In genomic region chr1:152928671-152929070, GRCh38 we compare ENCODE assay signal across 15 cellular contexts. TPM values are rescaled to one million over a fixed set of nuclear protein-coding genes. Genes with fewer than 3 reads are reported as not detected.
A peak's percentile ranks its signal among the peaks of the same experiment; 100 is the strongest.
DNase-seq lines count a peak whose midpoint lies in the region; TF ChIP-seq lines count a peak whose summit lies in the region.
"Had no signal": no experiment of that assay in that cellular context is flagged by ENCODE, and none has a peak within 500 bp of the region (broad histone marks: within the 10 kb centered on the region; RNA-seq: fewer than 3 reads in every experiment).

No MANE protein-coding gene starts in this region.

- H4K20me1 ChIP-seq in mammary epithelial cell (ENCODE audit: insufficient read depth, low read length): no peaks in the 10 kb centered on the region

- CTCF ChIA-PET in Calu3 (lab: Charles Lee) (interaction anchor here (0.6 to 1.0 kb wide), 2 partner anchors 39 to 1212 kb away, joined by 3 to 5 read pairs; no protein-coding TSS in a partner anchor), mammary epithelial cell (lab: Charles Lee; ENCODE audit: low non-redundant PET) (no interaction called here), RWPE1 (lab: Yijun Ruan, JAX) (interaction anchor here (0.6 kb wide), 1 partner anchor 364 kb away, joined by 3 read pairs; no protein-coding TSS in a partner anchor)

- DNase-seq in Calu3: no peak
- peak; percentile 38 for DNase-seq in mammary epithelial cell
- peak; percentile 9 for DNase-seq in fibroblast of peridontal ligament (ENCODE audit: extremely low read depth)
- DNase-seq in renal cortical epithelial cell (ENCODE audit: low read depth): peak; percentile 6
- no peak for DNase-seq in tibial artery
- no peak for DNase-seq in RWPE1 (ENCODE audit: low spot score)
- no peak for DNase-seq in stomach
- DNase-seq: Caco-2; CD8-positive, alpha-beta T cell; DMS79 had no signal

- no peaks in the 10 kb centered on the region for H3K79me2 ChIP-seq in mammary epithelial cell (ENCODE audit: insufficient read depth, low read length)

- no peak overlapping the region for H3K9ac ChIP-seq in mammary epithelial cell (ENCODE audit: insufficient read depth, low read length)

- TF ChIP-seq CTCF in Calu3 (IDR thresholded peaks at IDR 0.05; ENCODE audit: unreplicated experiment): no peak
- no peak for TF ChIP-seq CTCF in mammary epithelial cell (conservative IDR thresholded peaks at IDR 0.05 in 1 of 2, IDR thresholded peaks at IDR 0.05 in 1 of 2; ENCODE audit: extremely low read depth in 1 of 2, insufficient read depth in 1 of 2, low read depth in 1 of 2, low read length in 2 of 2)
- no peak for TF ChIP-seq CTCF in tibial artery (IDR thresholded peaks at IDR 0.05)
- no peak for TF ChIP-seq CTCF in RWPE1 (conservative IDR thresholded peaks at IDR 0.05; ENCODE audit: low read depth)
- no peak for TF ChIP-seq CTCF in stomach (IDR thresholded peaks at IDR 0.05)

- no peaks in the 10 kb centered on the region for H3K27me3 Mint-ChIP-seq in Calu3 (ENCODE audit: unreplicated experiment)

- H3K27me3 ChIP-seq in mammary epithelial cell (ENCODE audit: insufficient read depth, low read length): no peaks in the 10 kb centered on the region
- H3K27me3 ChIP-seq in tibial artery: no peaks in the 10 kb centered on the region
- no peaks in the 10 kb centered on the region for H3K27me3 ChIP-seq in stomach

- no peak overlapping the region for H3K27ac ChIP-seq in mammary epithelial cell (ENCODE audit: insufficient read depth, low read depth, low read length)
- H3K27ac ChIP-seq in tibial artery: no peak overlapping the region
- no peak overlapping the region; the same call in 1 of the 2 replicates for H3K27ac ChIP-seq in RWPE1
- H3K27ac ChIP-seq in stomach: no peak overlapping the region

- intact Hi-C loops in Calu3 (cut with micrococcal nuclease; ENCODE audit: unreplicated experiment) (loop anchor here (5.0 kb wide), 1 partner anchor 276 kb away; no protein-coding TSS in a partner anchor), mammary epithelial cell (cut with micrococcal nuclease) (no loop called here), tibial artery (cut with DNase I; ENCODE audit: low total_unique reads) (no loop called here), stomach (cut with DNase I; ENCODE audit: low total_unique reads) (no loop called here)

- no peak overlapping the region for H3K4me3 Mint-ChIP-seq in Calu3 (ENCODE audit: low read depth, unreplicated experiment)
- H3K4me3 Mint-ChIP-seq: CD14-positive monocyte; CD8-positive, alpha-beta T cell had no signal

- H3K4me1 ChIP-seq in mammary epithelial cell (ENCODE audit: insufficient read depth, low read length) (peaks cover 32% of the 10 kb centered on the region), tibial artery (no peaks in the 10 kb centered on the region), stomach (no peaks in the 10 kb centered on the region)
- H3K4me1 ChIP-seq: Caco-2 had no signal

- H3K9me3 Mint-ChIP-seq in Calu3 (ENCODE audit: low read depth, unreplicated experiment): peaks cover 11% of the 10 kb centered on the region
- H3K9me3 Mint-ChIP-seq: CD14-positive monocyte had no signal

- H3K36me3 ChIP-seq in mammary epithelial cell (ENCODE audit: insufficient read depth, low read length) (no peaks in the 10 kb centered on the region), tibial artery (no peaks in the 10 kb centered on the region), stomach (no peaks in the 10 kb centered on the region)

- TF ChIP-seq POLR2A in stomach (IDR thresholded peaks at IDR 0.05): no peak

- no peak overlapping the region for H2AFZ ChIP-seq in mammary epithelial cell (ENCODE audit: low read depth, low read length)

- no peak for TF ChIP-seq EP300 in stomach (IDR thresholded peaks at IDR 0.05)

- peak overlapping the region; percentile 18 for H3K27ac Mint-ChIP-seq in Calu3 (ENCODE audit: unreplicated experiment)
- H3K27ac Mint-ChIP-seq: CD14-positive monocyte; CD8-positive, alpha-beta T cell had no signal

- WGBS in mammary epithelial cell (ENCODE audit: low coverage, missing lambda C conversion rate): 51% methylated on average over 3 of the region's 3 CpGs
- WGBS in stomach, 5 donors: 32 to 52% (median 42%) methylated on average over 3 of the region's 3 CpGs

- no peaks in the 10 kb centered on the region for H3K36me3 Mint-ChIP-seq in Calu3 (ENCODE audit: insufficient read depth, unreplicated experiment)
- H3K36me3 Mint-ChIP-seq: CD14-positive monocyte; CD8-positive, alpha-beta T cell had no signal

- no peaks in the 10 kb centered on the region for H3K9me3 ChIP-seq in mammary epithelial cell (replicated peaks; ENCODE audit: insufficient read depth, low read length)
- no peaks in the 10 kb centered on the region for H3K9me3 ChIP-seq in tibial artery
- H3K9me3 ChIP-seq in stomach: no peaks in the 10 kb centered on the region
- H3K9me3 ChIP-seq: Caco-2 had no signal

- peaks cover 21% of the 10 kb centered on the region for H3K4me1 Mint-ChIP-seq in Calu3 (ENCODE audit: low read depth, unreplicated experiment)
- H3K4me1 Mint-ChIP-seq: CD14-positive monocyte had no signal

- H3K4me2 ChIP-seq in mammary epithelial cell (ENCODE audit: insufficient read depth, low read depth, low read length): no peak overlapping the region

- dilution Hi-C loops in mammary epithelial cell (cut with HindIII; ENCODE audit: low sequenced_read_pairs): no loop called here

- in situ Hi-C loops in mammary epithelial cell (cut with MboI; ENCODE audit: low sequenced_read_pairs in 2 of 2): loop anchor here (5.0 to 10.0 kb wide), 2 partner anchors 56 to 266 kb away; no protein-coding TSS in a partner anchor

- POLR2A ChIA-PET in RWPE1 (lab: Yijun Ruan, JAX; ENCODE audit: low non-redundant PET): no interaction called here

- BruUV-seq in Calu3 (replicated peaks; lab: Mats Ljungman, UMichigan): no TSS peak
- no TSS peak for BruUV-seq in mammary epithelial cell (replicated peaks; lab: Mats Ljungman, UMichigan)

- no peak overlapping the region for H3K4me3 ChIP-seq in mammary epithelial cell (replicated peaks in 1 of 3; ENCODE audit: insufficient read depth in 1 of 3, low read depth in 2 of 3, low read length in 3 of 3)
- H3K4me3 ChIP-seq in tibial artery: no peak overlapping the region
- H3K4me3 ChIP-seq in stomach: no peak overlapping the region
- H3K4me3 ChIP-seq: GM12878 had no signal

RNA-seq across cellular contexts. Expression of gene SPRR5, which starts 18.3 kb away (rescaled TPM):
- total RNA-seq in Calu3 (2022) (not detected in 2 replicates), mammary epithelial cell (under 1 TPM in 1 of 2 donors, not detected in 1; 0.78 TPM), renal cortical epithelial cell (not detected in 2 replicates), stomach (not detected)
- polyA plus RNA-seq in mammary epithelial cell (not detected), stomach (1 to 10 TPM in 1 of 3 donors, not detected in 2; 1.0 TPM)
- not detected for polyA minus RNA-seq in mammary epithelial cell
- total RNA-seq: Caco-2; CD8-positive, alpha-beta T cell; G401; GM12878 had no signal
- polyA plus RNA-seq: AG04450, BJ, CD14-positive monocyte, GM12878 had no signal

RNA-seq across cellular contexts. Expression of gene IVL, which starts 20.3 kb away (rescaled TPM):
- total RNA-seq in Calu3 (2022) (1.1 and 1.9 TPM in 2 replicates), mammary epithelial cell (10 to 100 TPM in 1 of 2 donors, under 1 TPM in 1; 0.50 to 19.1 TPM), renal cortical epithelial cell (0.15 and 2.4 TPM in 2 replicates), stomach (not detected)
- polyA plus RNA-seq in mammary epithelial cell (21.5 TPM), stomach (10 to 100 TPM in 1 of 3 donors, not detected in 2; 11.5 TPM)
- 11.8 TPM for polyA minus RNA-seq in mammary epithelial cell
- total RNA-seq: Caco-2; CD8-positive, alpha-beta T cell; G401 had no signal
- polyA plus RNA-seq: AG04450, CD14-positive monocyte had no signal

RNA-seq across cellular contexts. Expression of gene SPRR4, which starts 41.8 kb away (rescaled TPM):
- total RNA-seq in Calu3 (2022) (not detected in 2 replicates), mammary epithelial cell (not detected), renal cortical epithelial cell (not detected in 2 replicates), stomach (not detected)
- polyA plus RNA-seq in mammary epithelial cell (0.11 TPM), stomach (not detected)
- polyA minus RNA-seq in mammary epithelial cell: not detected
- total RNA-seq: Caco-2; CD8-positive, alpha-beta T cell; G401; GM12878 had no signal
- polyA plus RNA-seq: AG04450, BJ, CD14-positive monocyte, GM12878 had no signal

RNA-seq across cellular contexts. Expression of gene SMCP, which starts 50.5 kb away (rescaled TPM):
- total RNA-seq in Calu3 (2022) (not detected in 2 replicates), mammary epithelial cell (not detected), renal cortical epithelial cell (not detected in 2 replicates), stomach (not detected)
- polyA plus RNA-seq in mammary epithelial cell (not detected), stomach (not detected)
- polyA minus RNA-seq in mammary epithelial cell: not detected
- total RNA-seq: Caco-2; CD8-positive, alpha-beta T cell; G401; GM12878 had no signal
- polyA plus RNA-seq: AG04450, BJ, CD14-positive monocyte had no signal

RNA-seq across cellular contexts. Expression of gene SPRR1A, which starts 55.2 kb away (rescaled TPM):
- total RNA-seq in Calu3 (2022) (not detected in 2 replicates), mammary epithelial cell (1 to 10 TPM in 1 of 2 donors, not detected in 1; 5.2 TPM), renal cortical epithelial cell (not detected in 2 replicates), stomach (not detected)
- polyA plus RNA-seq in mammary epithelial cell (not detected), stomach (100 to 1,000 TPM in 1 of 3 donors, not detected in 2; 123 TPM)
- polyA minus RNA-seq in mammary epithelial cell: not detected
- total RNA-seq: Caco-2; CD8-positive, alpha-beta T cell; G401; GM12878 had no signal
- polyA plus RNA-seq: AG04450, BJ, CD14-positive monocyte, GM12878 had no signal

Comparison
In these comparisons a context has a peak if more than half of its experiments do, and no peak if none do; other contexts are left out.
1. DNase-seq: peak in mammary epithelial cell (single experiment), fibroblast of peridontal ligament (single experiment) and renal cortical epithelial cell (single experiment); none in Calu3 (single experiment), tibial artery (0 of 2), RWPE1 (single experiment) and stomach (single experiment).